8 cellular contexts compared by ENCODE assay signal in genomic region chr10:87817873-87818504, GRCh38. TPM values are rescaled to one million over a fixed set of nuclear protein-coding genes. Genes with fewer than 3 reads are reported as not detected.
DNase-seq lines count a peak whose midpoint lies in the region; ATAC-seq and TF ChIP-seq lines count a peak whose summit lies in the region.

Gene ATAD1 (minus strand): TSS chr10:87818226. CDS start chr10:87814599, 3,627 bp downstream.

- no peaks in the 10 kb centered on the region for H3K9me3 Mint-ChIP-seq in chondrocyte (ENCODE audit: low read depth)

- H3K4me1 Mint-ChIP-seq in chondrocyte (ENCODE audit: low read depth): peaks cover 34% of the 10 kb centered on the region

- TF ChIP-seq CTCF in AG09309 (IDR thresholded peaks at IDR 0.05; ENCODE audit: control insufficient read depth, insufficient read depth, low read depth, low read length, missing control alignments) (peak; percentile 29), chondrocyte (IDR thresholded peaks at IDR 0.05) (peak; percentile 54)

- peak within 1 kb of the TSS; percentile 86 for H3K4me3 Mint-ChIP-seq in chondrocyte (ENCODE audit: unreplicated experiment)

- H3K27me3 Mint-ChIP-seq in chondrocyte (ENCODE audit: low read depth): peaks cover 2% of the 10 kb centered on the region

- no peaks in the 10 kb centered on the region for H3K36me3 Mint-ChIP-seq in chondrocyte (ENCODE audit: low read depth)

- peak within 1 kb of the TSS; percentile 96 for H3K27ac Mint-ChIP-seq in chondrocyte (ENCODE audit: unreplicated experiment)

- peak within 1 kb of the TSS; percentile 76 for H3K4me3 ChIP-seq in AG09309 (ENCODE audit: control insufficient read depth, low read depth, low read length)

- DNase-seq in AG09309 (ENCODE audit: low read depth) (peak; percentile 43), NCI-H345 (lab: John Stamatoyannopoulos, UW) (peak; percentile 83), chondrocyte (ENCODE audit: low spot score) (peak; percentile 87), kidney glomerular epithelial cell (lab: John Stamatoyannopoulos, UW) (peak; percentile 63)
- DNase-seq in activated CD4-positive, alpha-beta T cell treated with anti-CD3 and anti-CD28 coated beads for 1 hour: peak; percentile 83
- DNase-seq in stimulated activated CD4-positive, alpha-beta T cell treated with anti-CD3 and anti-CD28 coated beads, Interleukin-1b, Interleukin-23, amount 100 ng/mL, for 24 hours (ENCODE audit: low read depth in 4 of 4, low spot score in 1 of 4): peak; percentile 47 to 81 (median 74)

- ATAC-seq in GM18909 (IDR thresholded peaks at IDR 0.05; ENCODE audit: poor library complexity, unreplicated experiment) (peak; percentile 81), HG03196 (IDR thresholded peaks at IDR 0.05; ENCODE audit: unreplicated experiment) (peak; percentile 73)

RNA-seq across cellular contexts. Expression of gene ATAD1, which starts in this region (rescaled TPM):
- 50.6 to 55.3 TPM (median 54.9 TPM) in 3 replicates for total RNA-seq in chondrocyte

Comparison
In these comparisons a context has a peak if more than half of its experiments do, and no peak if none do; other contexts are left out.
1. Peak in every context shown above with its lines: DNase-seq, ATAC-seq and H3K4me3 ChIP-seq.